ENCODE assay signal across 21 cellular contexts in the genomic region with DNA sequence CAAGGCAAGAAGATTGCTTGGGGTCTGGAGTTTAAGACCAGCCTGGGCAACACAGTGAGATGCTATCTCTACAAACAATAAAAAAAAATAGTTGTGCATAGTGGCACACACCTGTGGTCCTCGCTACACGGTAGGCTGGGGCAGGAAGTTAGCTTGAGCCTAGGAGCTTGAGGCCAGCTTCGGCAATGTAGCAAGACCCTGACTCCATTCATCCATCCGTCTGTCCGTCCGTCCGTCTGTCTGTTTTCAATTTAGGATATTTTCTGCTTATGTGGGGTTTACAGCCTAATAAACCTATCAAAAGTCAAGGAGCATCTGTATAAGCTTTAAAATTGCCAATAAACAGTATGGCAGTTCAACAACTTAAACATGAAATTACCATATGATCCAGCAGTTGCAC.
"Had no signal": no experiment of that assay in that cellular context is flagged by ENCODE, and none has a peak within 500 bp of the region (broad histone marks: within the 10 kb centered on the region; RNA-seq: fewer than 3 reads in every experiment).

No MANE protein-coding gene starts in this region.

- ATAC-seq: foreskin keratinocyte, gastroesophageal sphincter, heart left ventricle, left cardiac atrium, left lung, left ventricle myocardium superior, lower lobe of right lung had no signal

- H2AFZ ChIP-seq: hepatocyte had no signal

- FAIRE-seq: colon, endothelial cell of umbilical vein, frontal cortex, keratinocyte had no signal

- DNase-seq: dermis blood vessel endothelial cell; dorsolateral prefrontal cortex; effector CD4-positive, alpha-beta T cell; effector memory CD4-positive, alpha-beta T cell; foreskin keratinocyte; heart left ventricle; hypothalamus; left cardiac atrium; left lung; left ventricle myocardium superior; lower lobe of right lung; mesenchymal stem cell; midbrain had no signal

- H3K27ac ChIP-seq: coronary artery, dorsolateral prefrontal cortex, esophagus muscularis mucosa, foreskin keratinocyte, gastroesophageal sphincter, heart left ventricle, hepatocyte, left lung, lower lobe of right lung had no signal

- H3K4me2 ChIP-seq: hepatocyte had no signal

- H3K9me3 ChIP-seq: esophagus muscularis mucosa, gastroesophageal sphincter, heart left ventricle, left lung, lower lobe of right lung had no signal

- H3K27me3 ChIP-seq: dorsolateral prefrontal cortex, esophagus muscularis mucosa, foreskin keratinocyte, gastroesophageal sphincter, heart left ventricle, hepatocyte, left lung had no signal

- H3K4me1 ChIP-seq: esophagus muscularis mucosa, foreskin keratinocyte, gastroesophageal sphincter, left lung, lower lobe of right lung had no signal

- H3K4me3 ChIP-seq: coronary artery, dorsolateral prefrontal cortex, esophagus muscularis mucosa, gastroesophageal sphincter, heart left ventricle, hepatocyte, left lung, lower lobe of right lung had no signal
